In genomic region chr17:48011405-48012150, GRCh38 we compare ENCODE assay signal across 8 cellular contexts. TPM values are rescaled to one million over a fixed set of nuclear protein-coding genes. Genes with fewer than 3 reads are reported as not detected.
A peak's percentile ranks its signal among the peaks of the same experiment; 100 is the strongest.
DNase-seq lines count a peak whose midpoint lies in the region; ATAC-seq and TF ChIP-seq lines count a peak whose summit lies in the region.

No MANE protein-coding gene starts in this region.

- TF ChIP-seq POLR2A in heart left ventricle (IDR thresholded peaks at IDR 0.05) (no peak), gastrocnemius medialis (IDR thresholded peaks at IDR 0.05) (no peak)

- 4 to 7% (median 7%) methylated on average over 23 of the region's 23 CpGs for WGBS in heart left ventricle, 4 donors

- H3K27me3 Mint-ChIP-seq in activated T-cell treated with anti-CD3 and anti-CD28 coated beads, Interleukin-2, amount 50 U/mL, for 4 hours (ENCODE audit: low read depth), result peaks cover 50% of the 10 kb centered on the region

- no peaks in the 10 kb centered on the region for H3K36me3 ChIP-seq in heart left ventricle
- no peaks in the 10 kb centered on the region for H3K36me3 ChIP-seq in gastrocnemius medialis

- peak overlapping the region; percentile 77 for H3K4me3 Mint-ChIP-seq in activated T-cell treated with anti-CD3 and anti-CD28 coated beads, Interleukin-2, amount 50 U/mL, for 4 hours

- peaks cover 3% of the 10 kb centered on the region for H3K27me3 ChIP-seq in HL-60 (ENCODE audit: insufficient read depth, poor library complexity, severe bottlenecking)
- peaks cover 0 to 51% (median 20%) of the 10 kb centered on the region in 9 donors for H3K27me3 ChIP-seq in heart left ventricle
- H3K27me3 ChIP-seq in gastrocnemius medialis, result peaks cover 23 to 45% (median 39%) of the 10 kb centered on the region in 3 donors

- H3K4me3 ChIP-seq in HL-60 (replicated peaks; ENCODE audit: insufficient read depth, low read length) (peak overlapping the region; percentile 24), heart left ventricle (peak overlapping the region in 11 of 12 donors; percentile 18 to 52 (median 39)), gastrocnemius medialis (peak overlapping the region in 3 of 4 donors; percentile 21 to 56 (median 37))

- in situ Hi-C loops in gastrocnemius medialis (cut with MboI; ENCODE audit: low sequenced_read_pairs in 4 of 4), result loop anchor here in 2 of 4 donors (10.0 kb wide), 2 partner anchors 123 to 133 kb away; no protein-coding TSS in a partner anchor

- H3K4me1 Mint-ChIP-seq in activated T-cell treated with anti-CD3 and anti-CD28 coated beads, Interleukin-2, amount 50 U/mL, for 4 hours (ENCODE audit: low read depth), result peaks cover 13% of the 10 kb centered on the region

- H3K9me3 ChIP-seq in heart left ventricle, result no peaks in the 10 kb centered on the region
- no peaks in the 10 kb centered on the region for H3K9me3 ChIP-seq in gastrocnemius medialis

- peak; percentile 69 to 75 for ATAC-seq in activated T-cell treated with anti-CD3 and anti-CD28 coated beads, Interleukin-2, amount 50 U/mL, for 4 hours
- ATAC-seq in heart left ventricle, result peak in 1 of 4 donors; percentile 37
- ATAC-seq in gastrocnemius medialis, result no peak
- ATAC-seq in GM21447 (IDR thresholded peaks at IDR 0.05; ENCODE audit: unreplicated experiment), result no peak

- H3K27ac ChIP-seq in HL-60 (replicated peaks) (no peak overlapping the region), heart left ventricle (no peak overlapping the region), gastrocnemius medialis (no peak overlapping the region)

- H3K9me3 Mint-ChIP-seq in activated T-cell treated with anti-CD3 and anti-CD28 coated beads, Interleukin-2, amount 50 U/mL, for 4 hours, result no peaks in the 10 kb centered on the region

- DNase-seq in CD1c-positive myeloid dendritic cell (ENCODE audit: extremely low spot score) (peak; percentile 17), HL-60 (ENCODE audit: low read depth in 1 of 2, low spot score in 1 of 2) (peak in 1 of 2 experiments; percentile 65), NOMO-1 (lab: John Stamatoyannopoulos, UW; ENCODE audit: unreplicated experiment in 2 of 2) (peak; percentile 31 to 71), heart left ventricle (peak in 1 of 5 donors; percentile 24), gastrocnemius medialis (no peak), amniotic stem cell (lab: John Stamatoyannopoulos, UW) (no peak)
- DNase-seq in activated T-cell treated with anti-CD3 and anti-CD28 coated beads, Interleukin-2, amount 50 U/mL, for 4 hours, result no peak

- H3K4me1 ChIP-seq in heart left ventricle, result peaks cover 0 to 17% (median 7%) of the 10 kb centered on the region in 12 donors
- H3K4me1 ChIP-seq in gastrocnemius medialis, result peaks cover 6% of the 10 kb centered on the region in 2 donors

- TF ChIP-seq CTCF in HL-60 (IDR thresholded peaks at IDR 0.05; ENCODE audit: insufficient read depth, low read length), result peak; percentile 62
- peak in 7 of 12 donors; percentile 5 to 41 (median 16) for TF ChIP-seq CTCF in heart left ventricle (IDR thresholded peaks at IDR 0.05)
- peak in 2 of 5 experiments; percentile 16 to 52 for TF ChIP-seq CTCF in gastrocnemius medialis (IDR thresholded peaks at IDR 0.05 in 4 of 5, conservative IDR thresholded peaks at IDR 0.05 in 1 of 5)

- no peaks in the 10 kb centered on the region for H3K36me3 Mint-ChIP-seq in activated T-cell treated with anti-CD3 and anti-CD28 coated beads, Interleukin-2, amount 50 U/mL, for 4 hours (ENCODE audit: insufficient read depth)

- intact Hi-C loops in heart left ventricle (cut with DNase I), result loop anchor here in 1 of 10 donors (10.0 kb wide), 1 partner anchor 167 kb away; the partner anchor contains the start of gene SCRN2
- intact Hi-C loops in gastrocnemius medialis (cut with DNase I; ENCODE audit: low total_unique reads), result no loop called here

RNA-seq across cellular contexts. Expression of gene COPZ2, which starts 26.0 kb away (rescaled TPM):
- 1 to 10 TPM; 2.6 to 3.9 (median 3.2) TPM for total RNA-seq in activated T-cell treated with anti-CD3 and anti-CD28 coated beads, Interleukin-2, amount 50 U/mL, for 4 hours
- total RNA-seq in heart left ventricle, result 10 to 100 TPM; 35.4 to 64.3 (median 54.8) TPM
- polyA plus RNA-seq in heart left ventricle, result 10 to 100 TPM; 13.2 to 48.2 TPM
- total RNA-seq in gastrocnemius medialis, result 10 to 100 TPM; 40.5 to 76.9 (median 52.8) TPM

RNA-seq across cellular contexts. Expression of gene NFE2L1, which starts 36.6 kb away (rescaled TPM):
- total RNA-seq in activated T-cell treated with anti-CD3 and anti-CD28 coated beads, Interleukin-2, amount 50 U/mL, for 4 hours, result 100 to 1,000 TPM in 2 of 3 donors, 10 to 100 TPM in 1; 93.1 to 123 (median 109) TPM
- total RNA-seq in heart left ventricle (1,000 to 10,000 TPM in 1 of 9 donors, 100 to 1,000 TPM in 8; 375 to 1,055 (median 606) TPM), gastrocnemius medialis (1,000 to 10,000 TPM in 2 of 4 donors, 100 to 1,000 TPM in 2; 622 to 1,180 (median 1,000) TPM)
- 100 to 1,000 TPM; 254 to 385 TPM for polyA plus RNA-seq in heart left ventricle

RNA-seq across cellular contexts. Expression of gene CDK5RAP3, which starts 40.7 kb away (rescaled TPM):
- 100 to 1,000 TPM; 145 to 159 (median 156) TPM for total RNA-seq in activated T-cell treated with anti-CD3 and anti-CD28 coated beads, Interleukin-2, amount 50 U/mL, for 4 hours
- 10 to 100 TPM; 41.2 to 80.9 (median 53.6) TPM for total RNA-seq in heart left ventricle
- 10 to 100 TPM; 53.8 to 56.6 TPM for polyA plus RNA-seq in heart left ventricle
- 10 to 100 TPM; 14.2 to 35.9 (median 27.8) TPM for total RNA-seq in gastrocnemius medialis

RNA-seq across cellular contexts. Expression of gene PRR15L, which starts 53.9 kb away (rescaled TPM):
- total RNA-seq in activated T-cell treated with anti-CD3 and anti-CD28 coated beads, Interleukin-2, amount 50 U/mL, for 4 hours, result under 1 TPM in 2 of 3 donors, not detected in 1; 0.14 to 0.29 TPM
- total RNA-seq in heart left ventricle (1 to 10 TPM in 1 of 9 donors, not detected in 8; 2.7 TPM), gastrocnemius medialis (under 1 TPM in 1 of 4 donors, not detected in 3; 0.87 TPM)
- under 1 TPM in 1 of 2 donors, not detected in 1; 0.04 TPM for polyA plus RNA-seq in heart left ventricle

Comparison
In these comparisons a context has a peak if more than half of its experiments do, and no peak if none do; other contexts are left out.
1. DNase-seq: peak in CD1c-positive myeloid dendritic cell (single experiment) and NOMO-1 (2 of 2); none in activated T-cell treated with anti-CD3 and anti-CD28 coated beads, Interleukin-2, amount 50 U/mL, for 4 hours (single experiment), gastrocnemius medialis (0 of 2) and amniotic stem cell (single experiment).
2. ATAC-seq: peak in activated T-cell treated with anti-CD3 and anti-CD28 coated beads, Interleukin-2, amount 50 U/mL, for 4 hours (2 of 2); none in gastrocnemius medialis (0 of 2) and GM21447 (single experiment).
3. RNA of gene COPZ2, which starts 26.0 kb away (total RNA-seq): 40.5 to 76.9 TPM in gastrocnemius medialis and 35.4 to 64.3 TPM in heart left ventricle; 2.6 to 3.9 TPM in activated T-cell treated with anti-CD3 and anti-CD28 coated beads, Interleukin-2, amount 50 U/mL, for 4 hours; every median in the first group is over 4 times any median in the second.
4. Peak in every context shown above with its lines, with median percentiles within 50 percentile points of each other: H3K4me3 ChIP-seq.